10 cellular contexts compared by ENCODE assay signal in the genomic region with DNA sequence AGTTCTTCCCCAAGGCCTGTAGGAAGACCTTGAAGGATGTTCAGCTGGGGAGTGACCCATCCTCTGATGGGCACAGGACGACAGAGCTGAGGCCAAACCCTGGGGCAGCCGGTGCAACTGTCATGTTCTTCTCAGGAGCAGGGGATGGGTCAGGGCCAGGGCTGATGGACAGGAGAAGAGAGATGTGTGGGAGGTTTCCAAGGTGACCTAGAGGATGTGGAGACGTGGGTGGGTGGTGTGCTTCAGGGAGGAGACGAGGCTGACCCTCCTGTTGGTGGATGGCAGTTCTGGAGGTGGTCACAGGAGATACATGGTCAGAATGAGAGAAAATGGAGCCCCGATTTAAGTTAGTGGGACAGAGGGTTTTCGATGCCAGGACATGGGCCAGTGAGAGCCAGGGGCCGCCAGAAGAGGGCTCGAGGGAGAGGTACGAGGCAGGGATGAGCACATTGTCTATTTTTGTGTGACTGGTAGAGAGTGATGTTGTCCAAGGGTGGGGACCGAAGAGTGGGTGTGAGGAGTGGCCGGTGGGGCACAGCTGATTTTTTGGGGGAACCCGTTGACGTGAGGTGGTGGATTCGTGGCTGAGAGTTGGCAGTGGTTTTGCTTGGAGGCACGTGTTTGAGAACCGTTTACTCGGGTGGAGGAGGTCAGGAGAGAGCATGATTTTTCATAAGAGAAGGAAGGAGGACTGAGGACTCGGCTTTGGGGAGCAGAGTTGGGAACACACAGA. TPM values are rescaled to one million over a fixed set of nuclear protein-coding genes. Genes with fewer than 3 reads are reported as not detected.
DNase-seq lines count a peak whose midpoint lies in the region; ATAC-seq and TF ChIP-seq lines count a peak whose summit lies in the region.
"Had no signal": no experiment of that assay in that cellular context is flagged by ENCODE, and none has a peak within 500 bp of the region (broad histone marks: within the 10 kb centered on the region; RNA-seq: fewer than 3 reads in every experiment).

No MANE protein-coding gene starts in this region.

- peaks cover 0 to 23% of the 10 kb centered on the region in 2 donors for H3K4me1 ChIP-seq in breast epithelium
- peaks cover 18% of the 10 kb centered on the region for H3K4me1 ChIP-seq in endodermal cell (ENCODE audit: control insufficient read depth, insufficient read depth, low read length)

- CTCF ChIA-PET in MCF 10A (lab: Yijun Ruan, JAX) = interaction anchor here (1.0 to 1.7 kb wide), 2 partner anchors 17 to 22 kb away, joined by 3 to 9 read pairs; no protein-coding TSS in a partner anchor

- H3K4me3 ChIP-seq in breast epithelium (no peak overlapping the region), SK-N-MC (peak overlapping the region; percentile 28; the same call in 1 of the 2 replicates), endodermal cell (ENCODE audit: low read length) (no peak overlapping the region)
- H3K4me3 ChIP-seq: ovary had no signal

- DNase-seq in MCF 10A (ENCODE audit: unreplicated experiment) (no peak), breast epithelium (ENCODE audit: low spot score in 2 of 2) (no peak), SK-N-MC (ENCODE audit: low read depth, low spot score) (no peak), endodermal cell (no peak), COLO668 (lab: John Stamatoyannopoulos, UW; ENCODE audit: unreplicated experiment) (no peak), NCI-H2227 treated with DMSO at 0.1 percent for 48 hours (lab: John Stamatoyannopoulos, UW) (no peak), NCI-H1417 treated with DMSO at 0.1 percent for 48 hours (lab: John Stamatoyannopoulos, UW) (no peak)
- DNase-seq in stimulated activated naive B cell treated with anti-CD40 and anti-IgM and Interleukin-4, amounts not matched to agents 10 μg/mL and 1 μg/mL and 100 μg/mL, for 72 hours = peak; percentile 59
- DNase-seq: ovary had no signal

- H3K27me3 ChIP-seq in breast epithelium (no peaks in the 10 kb centered on the region), endodermal cell (ENCODE audit: control insufficient read depth, insufficient read depth, low read length, poor library complexity, severe bottlenecking) (no peaks in the 10 kb centered on the region)
- H3K27me3 ChIP-seq: ovary had no signal

- WGBS in endodermal cell (ENCODE audit: insufficient coverage in 1 of 2, insufficient read length in 1 of 2), 2 experiments = 91% methylated on average over 14 to 18 of the region's 18 CpGs

- peak; percentile 3 for ATAC-seq in stimulated activated naive B cell treated with anti-CD40 and anti-IgM and Interleukin-4, amounts not matched to agents 10 μg/mL and 1 μg/mL and 100 μg/mL, for 72 hours (replicated peaks)
- ATAC-seq: left colon had no signal

- no peaks in the 10 kb centered on the region for H3K9me3 Mint-ChIP-seq in MCF 10A (ENCODE audit: unreplicated experiment)
- no peaks in the 10 kb centered on the region for H3K9me3 Mint-ChIP-seq in endodermal cell
- H3K9me3 Mint-ChIP-seq in stimulated activated naive B cell treated with anti-CD40 and anti-IgM and Interleukin-4, amounts not matched to agents 10 μg/mL and 1 μg/mL and 100 μg/mL, for 72 hours = no peaks in the 10 kb centered on the region

- H3K4me1 Mint-ChIP-seq in MCF 10A (ENCODE audit: insufficient read depth, unreplicated experiment) = peaks cover 29% of the 10 kb centered on the region
- H3K4me1 Mint-ChIP-seq in endodermal cell = peaks cover 38% of the 10 kb centered on the region
- H3K4me1 Mint-ChIP-seq in stimulated activated naive B cell treated with anti-CD40 and anti-IgM and Interleukin-4, amounts not matched to agents 10 μg/mL and 1 μg/mL and 100 μg/mL, for 72 hours = peaks cover 60 to 84% of the 10 kb centered on the region in 2 donors

- TF ChIP-seq CTCF in MCF 10A (IDR thresholded peaks at IDR 0.05; ENCODE audit: unreplicated experiment) (no peak), breast epithelium (IDR thresholded peaks at IDR 0.05) (no peak), endodermal cell (conservative IDR thresholded peaks at IDR 0.05) (no peak)

- H3K27ac Mint-ChIP-seq in MCF 10A (ENCODE audit: low read depth, unreplicated experiment) = peak overlapping the region; percentile 7
- H3K27ac Mint-ChIP-seq in endodermal cell = peak overlapping the region; percentile 96
- peak overlapping the region; percentile 94 for H3K27ac Mint-ChIP-seq in stimulated activated naive B cell treated with anti-CD40 and anti-IgM and Interleukin-4, amounts not matched to agents 10 μg/mL and 1 μg/mL and 100 μg/mL, for 72 hours

- H3K27ac ChIP-seq in breast epithelium (no peak overlapping the region), SK-N-MC (peak overlapping the region; percentile 60), endodermal cell (ENCODE audit: low read depth, low read length) (no peak overlapping the region)
- H3K27ac ChIP-seq: ovary had no signal

- TF ChIP-seq POLR2A in breast epithelium (IDR thresholded peaks at IDR 0.05) = no peak

- peak overlapping the region; percentile 32 for H3K9ac ChIP-seq in SK-N-MC (ENCODE audit: insufficient read length)
- H3K9ac ChIP-seq in endodermal cell (ENCODE audit: extremely low read depth, low read length, poor library complexity, severe bottlenecking) = no peak overlapping the region

- H3K4me3 Mint-ChIP-seq in MCF 10A (ENCODE audit: unreplicated experiment) (no peak overlapping the region), endodermal cell (no peak overlapping the region)
- H3K4me3 Mint-ChIP-seq in stimulated activated naive B cell treated with anti-CD40 and anti-IgM and Interleukin-4, amounts not matched to agents 10 μg/mL and 1 μg/mL and 100 μg/mL, for 72 hours = peak overlapping the region; percentile 67 to 69

- H3K27me3 Mint-ChIP-seq in MCF 10A (ENCODE audit: insufficient read depth, unreplicated experiment) (no peaks in the 10 kb centered on the region), endodermal cell (ENCODE audit: insufficient read depth) (no peaks in the 10 kb centered on the region)
- no peaks in the 10 kb centered on the region for H3K27me3 Mint-ChIP-seq in stimulated activated naive B cell treated with anti-CD40 and anti-IgM and Interleukin-4, amounts not matched to agents 10 μg/mL and 1 μg/mL and 100 μg/mL, for 72 hours

- H3K36me3 Mint-ChIP-seq in MCF 10A (ENCODE audit: insufficient read depth, unreplicated experiment) (peaks cover 39% of the 10 kb centered on the region), endodermal cell (ENCODE audit: low read depth) (no peaks in the 10 kb centered on the region)
- H3K36me3 Mint-ChIP-seq in stimulated activated naive B cell treated with anti-CD40 and anti-IgM and Interleukin-4, amounts not matched to agents 10 μg/mL and 1 μg/mL and 100 μg/mL, for 72 hours = peaks cover 34 to 39% of the 10 kb centered on the region in 2 donors

- H3K36me3 ChIP-seq in breast epithelium = no peaks in the 10 kb centered on the region
- no peaks in the 10 kb centered on the region for H3K36me3 ChIP-seq in SK-N-MC (ENCODE audit: insufficient read depth, low read length)
- H3K36me3 ChIP-seq in endodermal cell (ENCODE audit: control insufficient read depth, insufficient read depth, low read length) = no peaks in the 10 kb centered on the region
- H3K36me3 ChIP-seq: ovary had no signal

- intact Hi-C loops in MCF 10A (cut with micrococcal nuclease) (no loop called here), breast epithelium (cut with DNase I; ENCODE audit: low total_unique reads) (no loop called here)

- POLR2A ChIA-PET in MCF 10A (lab: Yijun Ruan, JAX) = interaction anchor here (2.0 kb wide), 1 partner anchor 15 kb away, joined by 8 read pairs; the partner anchor contains the start of gene TBC1D22A

- H3K9me3 ChIP-seq in breast epithelium (no peaks in the 10 kb centered on the region), SK-N-MC (ENCODE audit: low read depth, low read length) (no peaks in the 10 kb centered on the region), endodermal cell (ENCODE audit: control insufficient read depth, low read length) (no peaks in the 10 kb centered on the region)
- H3K9me3 ChIP-seq: ovary had no signal

- BruUV-seq in MCF 10A (replicated peaks; lab: Mats Ljungman, UMichigan) = no TSS peak

RNA-seq across cellular contexts. Expression of gene TBC1D22A, which starts 14.6 kb away (rescaled TPM):
- 26.0 and 27.7 TPM in 2 replicates for total RNA-seq in MCF 10A (2022)
- total RNA-seq in breast epithelium = 10 to 100 TPM; 19.0 to 23.6 (median 23.6) TPM
- total RNA-seq in endodermal cell = 10 to 100 TPM; 21.0 to 27.9 TPM
- polyA plus RNA-seq in endodermal cell (2013, experiment 1 of 2) = 11.4 TPM
- 11.7 TPM for polyA plus RNA-seq in endodermal cell (2013, experiment 2 of 2)

RNA-seq across cellular contexts. Expression of gene CERK, which starts 39.0 kb away (rescaled TPM):
- total RNA-seq in MCF 10A (2022) (11.6 and 20.2 TPM in 2 replicates), breast epithelium (10 to 100 TPM; 23.3 to 37.3 (median 26.5) TPM), endodermal cell (10 to 100 TPM; 54.9 to 57.6 TPM)
- 63.5 TPM for polyA plus RNA-seq in endodermal cell (2013, experiment 1 of 2)
- 60.5 TPM for polyA plus RNA-seq in endodermal cell (2013, experiment 2 of 2)

Comparison
In these comparisons a context has a peak if more than half of its experiments do, and no peak if none do; other contexts are left out.
1. H3K27ac Mint-ChIP-seq: peak in every context shown above with its lines; median percentile 96 in endodermal cell; 94 in stimulated activated naive B cell treated with anti-CD40 and anti-IgM and Interleukin-4, amounts not matched to agents 10 μg/mL and 1 μg/mL and 100 μg/mL, for 72 hours; 7 in MCF 10A.
2. H3K4me3 Mint-ChIP-seq: peak in stimulated activated naive B cell treated with anti-CD40 and anti-IgM and Interleukin-4, amounts not matched to agents 10 μg/mL and 1 μg/mL and 100 μg/mL, for 72 hours (2 of 2); none in MCF 10A (single experiment) and endodermal cell (single experiment).